1 cellular context compared by ENCODE assay signal in the genomic region with DNA sequence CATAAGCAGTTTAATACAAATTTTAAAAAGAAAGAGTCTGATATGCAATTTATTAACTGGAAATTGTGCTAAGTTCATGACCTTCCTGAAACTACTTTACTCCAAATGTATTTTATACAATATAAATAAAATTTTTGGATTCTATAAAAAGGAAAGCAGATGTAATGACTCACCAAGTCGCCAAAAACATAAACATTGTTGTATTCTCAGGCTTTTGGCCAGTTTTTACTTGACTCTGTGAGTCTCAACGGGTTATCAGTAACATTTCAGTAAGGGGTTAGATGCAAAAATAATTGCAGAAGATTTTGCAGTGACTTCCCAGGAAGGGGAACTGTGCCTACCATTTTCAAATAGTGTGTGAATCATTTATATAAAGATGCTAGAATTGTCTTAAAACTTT.
TF ChIP-seq lines count a peak whose summit lies in the region.

No MANE protein-coding gene starts in this region.

TF ChIP-seq in IMR-90, 13 proteins besides CTCF, POLR2A, EP300 and RAD21:
- TF ChIP-seq, protein P1, sequence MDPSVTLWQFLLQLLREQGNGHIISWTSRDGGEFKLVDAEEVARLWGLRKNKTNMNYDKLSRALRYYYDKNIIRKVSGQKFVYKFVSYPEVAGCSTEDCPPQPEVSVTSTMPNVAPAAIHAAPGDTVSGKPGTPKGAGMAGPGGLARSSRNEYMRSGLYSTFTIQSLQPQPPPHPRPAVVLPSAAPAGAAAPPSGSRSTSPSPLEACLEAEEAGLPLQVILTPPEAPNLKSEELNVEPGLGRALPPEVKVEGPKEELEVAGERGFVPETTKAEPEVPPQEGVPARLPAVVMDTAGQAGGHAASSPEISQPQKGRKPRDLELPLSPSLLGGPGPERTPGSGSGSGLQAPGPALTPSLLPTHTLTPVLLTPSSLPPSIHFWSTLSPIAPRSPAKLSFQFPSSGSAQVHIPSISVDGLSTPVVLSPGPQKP (IDR thresholded peaks at IDR 0.05; ENCODE audit: borderline replicate concordance, low read depth, low read length): no peak
- no peak for TF ChIP-seq MAFK (IDR thresholded peaks at IDR 0.05; ENCODE audit: low read depth, low read length)
- no peak for TF ChIP-seq BHLHE40 (IDR thresholded peaks at IDR 0.05; ENCODE audit: low read depth, low read length)
- TF ChIP-seq MXI1 (IDR thresholded peaks at IDR 0.05; ENCODE audit: borderline replicate concordance, low read depth, low read length): no peak
- TF ChIP-seq SMC3 (IDR thresholded peaks at IDR 0.05; ENCODE audit: low read depth, low read length): no peak
- no peak for TF ChIP-seq NFE2L2 (IDR thresholded peaks at IDR 0.05; ENCODE audit: low read depth, low read length)
- no peak for TF ChIP-seq RCOR1 (IDR thresholded peaks at IDR 0.05; ENCODE audit: insufficient replicate concordance, low read length)
- no peak for TF ChIP-seq RFX5 (IDR thresholded peaks at IDR 0.05; ENCODE audit: low read depth, low read length)
